27 cellular contexts compared by ENCODE assay signal in genomic region chr16:7404217-7404616, GRCh38.
"Had no signal": no experiment of that assay in that cellular context is flagged by ENCODE, and none has a peak within 500 bp of the region (broad histone marks: within the 10 kb centered on the region; RNA-seq: fewer than 3 reads in every experiment).

No MANE protein-coding gene starts in this region.

- H3K9ac ChIP-seq: neural progenitor cell had no signal

- H3K4me1 ChIP-seq: esophagus squamous epithelium, left lung, neural progenitor cell, prostate gland, right lobe of liver, tibial nerve, upper lobe of right lung, uterus had no signal

- DNase-seq: central memory CD4-positive, alpha-beta T cell; dermis blood vessel endothelial cell; effector memory CD4-positive, alpha-beta T cell; erythroblast; esophagus squamous epithelium; foreskin melanocyte; left cardiac atrium; left lung; mucosa of descending colon; naive B cell; right lobe of liver; small intestine; stimulated activated CD4-positive, alpha-beta T cell treated with anti-CD3 and anti-CD28 coated beads, Interleukin-15, amount 100 ng/mL, for 24 hours; stimulated activated CD4-positive, alpha-beta T cell treated with anti-CD3 and anti-CD28 coated beads, Interleukin-2, amount 100 ng/mL, for 48 hours; stimulated activated naive B cell treated with anti-CD40 and anti-IgM and Interleukin-4, amounts not matched to agents 10 μg/mL and 1 μg/mL and 100 μg/mL, for 72 hours; upper lobe of right lung; uterus had no signal

- H3K4me3 ChIP-seq: coronary artery, esophagus squamous epithelium, left lung, lung, mucosa of descending colon, neural progenitor cell, prostate gland, right lobe of liver, thoracic aorta, tibial nerve, upper lobe of right lung, uterus had no signal

- H3K9me3 ChIP-seq: esophagus squamous epithelium, left lung, mucosa of descending colon, prostate gland, right lobe of liver, thoracic aorta, upper lobe of right lung, uterus had no signal

- H3K27me3 Mint-ChIP-seq: memory B cell; natural killer cell treated with Interleukin-12 subunit alpha and Interleukin-12 subunit beta and Interleukin-15 and Interleukin-18, amount 100 ng/mL, for 72 hours; stimulated activated naive CD8-positive, alpha-beta T cell treated with anti-CD3 and anti-CD28 coated beads, Interleukin-15, Interleukin-2, amounts not matched to agents 100 ng/mL and 50 ng/mL, for 24 hours had no signal

- H3K27ac Mint-ChIP-seq: memory B cell; mesothelial cell of epicardium; naive B cell; natural killer cell treated with Interleukin-12 subunit alpha and Interleukin-12 subunit beta and Interleukin-15 and Interleukin-18, amount 100 ng/mL, for 72 hours; neural progenitor cell; stimulated activated naive B cell treated with anti-CD40 and anti-IgM and Interleukin-4, amounts not matched to agents 10 μg/mL and 1 μg/mL and 100 μg/mL, for 72 hours; stimulated activated naive CD8-positive, alpha-beta T cell treated with anti-CD3 and anti-CD28 coated beads, Interleukin-15, Interleukin-2, amounts not matched to agents 100 ng/mL and 50 ng/mL, for 24 hours had no signal

- H3K4me3 Mint-ChIP-seq: memory B cell; mesothelial cell of epicardium; naive B cell; natural killer cell treated with Interleukin-12 subunit alpha and Interleukin-12 subunit beta and Interleukin-15 and Interleukin-18, amount 100 ng/mL, for 72 hours; neural progenitor cell; stimulated activated naive B cell treated with anti-CD40 and anti-IgM and Interleukin-4, amounts not matched to agents 10 μg/mL and 1 μg/mL and 100 μg/mL, for 72 hours; stimulated activated naive CD8-positive, alpha-beta T cell treated with anti-CD3 and anti-CD28 coated beads, Interleukin-15, Interleukin-2, amounts not matched to agents 100 ng/mL and 50 ng/mL, for 24 hours had no signal

- H3K27ac ChIP-seq: coronary artery, esophagus squamous epithelium, left lung, neural progenitor cell, prostate gland, right lobe of liver, thoracic aorta, tibial nerve, upper lobe of right lung, uterus had no signal

- ATAC-seq: mucosa of descending colon; natural killer cell treated with Interleukin-12 subunit alpha and Interleukin-12 subunit beta and Interleukin-15 and Interleukin-18, amount 100 ng/mL, for 72 hours; right lobe of liver; stimulated activated naive B cell treated with anti-CD40 and anti-IgM and Interleukin-4, amounts not matched to agents 10 μg/mL and 1 μg/mL and 100 μg/mL, for 72 hours had no signal

- H3K36me3 Mint-ChIP-seq: memory B cell; mesothelial cell of epicardium; naive B cell; natural killer cell treated with Interleukin-12 subunit alpha and Interleukin-12 subunit beta and Interleukin-15 and Interleukin-18, amount 100 ng/mL, for 72 hours; neural progenitor cell; stimulated activated naive B cell treated with anti-CD40 and anti-IgM and Interleukin-4, amounts not matched to agents 10 μg/mL and 1 μg/mL and 100 μg/mL, for 72 hours had no signal

- H3K4me1 Mint-ChIP-seq: memory B cell; naive B cell; stimulated activated naive B cell treated with anti-CD40 and anti-IgM and Interleukin-4, amounts not matched to agents 10 μg/mL and 1 μg/mL and 100 μg/mL, for 72 hours had no signal

- H3K4me2 ChIP-seq: neural progenitor cell had no signal

- H3K36me3 ChIP-seq: esophagus squamous epithelium, left lung, neural progenitor cell, prostate gland, right lobe of liver, thoracic aorta, tibial nerve, upper lobe of right lung, uterus had no signal

- H3K9me3 Mint-ChIP-seq: mesothelial cell of epicardium, neural progenitor cell had no signal

- H3K27me3 ChIP-seq: esophagus squamous epithelium, left lung, neural progenitor cell, right lobe of liver, tibial nerve, upper lobe of right lung, uterus had no signal
